11 cellular contexts compared by ENCODE assay signal in the genomic region with DNA sequence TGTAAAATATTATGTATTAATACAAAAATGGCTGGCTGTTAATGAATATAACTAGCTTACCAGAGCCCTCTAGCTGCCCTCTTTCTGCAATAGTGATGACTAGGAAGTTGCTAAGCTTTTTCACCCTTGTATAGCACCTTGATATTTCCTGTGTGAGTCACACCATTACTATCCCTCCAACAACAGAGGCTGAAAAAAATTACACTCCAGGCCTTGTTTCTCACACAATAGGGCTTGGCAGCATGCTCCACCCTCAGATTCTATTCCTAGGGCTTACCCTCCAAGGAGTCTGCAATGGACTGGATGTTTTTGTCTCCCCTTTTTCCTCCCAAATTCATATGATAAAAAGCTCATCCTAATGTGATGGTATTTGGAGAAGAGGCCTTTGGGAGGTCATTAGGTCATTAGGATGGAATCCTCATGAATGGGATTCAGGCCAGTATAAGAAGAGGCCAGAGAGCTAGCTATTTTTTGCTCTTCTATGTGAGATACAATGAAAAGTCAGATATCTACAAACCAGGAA.
DNase-seq lines count a peak whose midpoint lies in the region; ATAC-seq, FAIRE-seq and TF ChIP-seq lines count a peak whose summit lies in the region.
"Had no signal": no experiment of that assay in that cellular context is flagged by ENCODE, and none has a peak within 500 bp of the region (broad histone marks: within the 10 kb centered on the region; RNA-seq: fewer than 3 reads in every experiment).

No MANE protein-coding gene starts in this region.

- intact Hi-C loops in dorsolateral prefrontal cortex (cut with DNase I) (no loop called here), lower lobe of right lung (cut with DNase I) (no loop called here)

- TF ChIP-seq CTCF in fibroblast of pulmonary artery (IDR thresholded peaks at IDR 0.05; ENCODE audit: low read length, missing control alignments) (peak; percentile 14), omental fat pad (IDR thresholded peaks at IDR 0.05) (no peak), dorsolateral prefrontal cortex (IDR thresholded peaks at IDR 0.05 in 54 of 56, conservative IDR thresholded peaks at IDR 0.05 in 2 of 56; ENCODE audit: low read depth in 1 of 56, partially characterized antibody in 56 of 56) (no peak), lower lobe of right lung (IDR thresholded peaks at IDR 0.05) (no peak)

- TF ChIP-seq POLR2A in H54 (IDR thresholded peaks at IDR 0.05; ENCODE audit: low read depth, low read length) = no peak

- H3K4me3 ChIP-seq in SJSA1 = no peak overlapping the region
- H3K4me3 ChIP-seq in fibroblast of pulmonary artery (replicated peaks; ENCODE audit: low read depth, low read length) = no peak overlapping the region
- H3K4me3 ChIP-seq in dorsolateral prefrontal cortex = no peak overlapping the region
- no peak overlapping the region for H3K4me3 ChIP-seq in lower lobe of right lung
- H3K4me3 ChIP-seq: vagina had no signal

- DNase-seq in H54 (ENCODE audit: insufficient read length, low spot score) (peak; percentile 13), SJSA1 (ENCODE audit: low read depth in 1 of 2, low spot score in 2 of 2) (peak; percentile 76 to 91), fibroblast of pulmonary artery (ENCODE audit: low read depth) (peak; percentile 90), omental fat pad (ENCODE audit: low spot score) (no peak), cortex of kidney (lab: John Stamatoyannopoulos, UW) (no peak), dorsolateral prefrontal cortex (no peak), lower lobe of right lung (no peak)
- DNase-seq: activated naive CD8-positive, alpha-beta T cell treated with anti-CD3 and anti-CD28 coated beads, Interleukin-2, amount 10 ng/mL, durations not matched to agents 7 days and 5 days; T-helper 9 cell had no signal

- no peaks in the 10 kb centered on the region for H3K9me3 ChIP-seq in SJSA1 (replicated peaks)
- H3K9me3 ChIP-seq in lower lobe of right lung = no peaks in the 10 kb centered on the region

- ATAC-seq in omental fat pad (ENCODE audit: low FRiP score) (peak; percentile 89), GM21447 (IDR thresholded peaks at IDR 0.05; ENCODE audit: unreplicated experiment) (no peak), lower lobe of right lung (no peak)

- H3K36me3 ChIP-seq in SJSA1 (no peaks in the 10 kb centered on the region), lower lobe of right lung (no peaks in the 10 kb centered on the region)
- H3K36me3 ChIP-seq: vagina had no signal

- FAIRE-seq in H54 (lab: Jason Lieb, UNC) = peak; percentile 98

- H3K27me3 ChIP-seq in SJSA1 (replicated peaks) = no peaks in the 10 kb centered on the region
- H3K27me3 ChIP-seq in dorsolateral prefrontal cortex = no peaks in the 10 kb centered on the region
- no peaks in the 10 kb centered on the region for H3K27me3 ChIP-seq in lower lobe of right lung (ENCODE audit: low read depth)
- H3K27me3 ChIP-seq: vagina had no signal

- H3K4me1 ChIP-seq in SJSA1 (replicated peaks) (peaks cover 39% of the 10 kb centered on the region), lower lobe of right lung (no peaks in the 10 kb centered on the region)
- H3K4me1 ChIP-seq: vagina had no signal

- H3K27ac ChIP-seq in SJSA1 (peak overlapping the region; percentile 90), dorsolateral prefrontal cortex (no peak overlapping the region), lower lobe of right lung (no peak overlapping the region)
- H3K27ac ChIP-seq: vagina had no signal

Comparison
In these comparisons a context has a peak if more than half of its experiments do, and no peak if none do; other contexts are left out.
1. DNase-seq: peak in H54 (single experiment), SJSA1 (2 of 2) and fibroblast of pulmonary artery (single experiment); none in omental fat pad (single experiment), cortex of kidney (single experiment), dorsolateral prefrontal cortex (0 of 10) and lower lobe of right lung (single experiment).